In genomic region chr15:53197426-53197839, GRCh38 we compare ENCODE assay signal across 8 cellular contexts.
DNase-seq lines count a peak whose midpoint lies in the region; ATAC-seq, FAIRE-seq and TF ChIP-seq lines count a peak whose summit lies in the region.

No MANE protein-coding gene starts in this region.

- H3K27ac ChIP-seq in brain microvascular endothelial cell (no peak overlapping the region), keratinocyte (ENCODE audit: control insufficient read depth, insufficient read depth, low read length) (no peak overlapping the region)

- in situ Hi-C loops in brain microvascular endothelial cell (cut with HindIII; ENCODE audit: low pct_ligation_motif_present, low sequenced_read_pairs), result no loop called here

- DNase-seq in DMS53 (lab: John Stamatoyannopoulos, UW) (peak; percentile 78), LHCN-M2 (ENCODE audit: low read depth) (peak; percentile 20), RCC 7860 (ENCODE audit: low spot score) (peak; percentile 15), brain microvascular endothelial cell (peak; percentile 7), keratinocyte (ENCODE audit: low read depth, low spot score) (no peak), NK-92 (lab: John Stamatoyannopoulos, UW; ENCODE audit: unreplicated experiment) (no peak)
- peak; percentile 2 to 29 for DNase-seq in stimulated activated CD4-positive, alpha-beta T cell treated with anti-CD3 and anti-CD28 coated beads, Interleukin-4, amount 100 ng/mL, for 4 hours

- peak; percentile 85 for ATAC-seq in GM21423 (IDR thresholded peaks at IDR 0.05; ENCODE audit: unreplicated experiment)

- H4K20me1 ChIP-seq in keratinocyte (ENCODE audit: control insufficient read depth, extremely low read depth, insufficient read depth, low read length), result no peaks in the 10 kb centered on the region

- no peak for FAIRE-seq in RCC 7860 (lab: Jason Lieb, UNC)
- FAIRE-seq in keratinocyte (lab: Jason Lieb, UNC), result no peak

- H3K79me2 ChIP-seq in keratinocyte (ENCODE audit: control insufficient read depth, insufficient read depth, low read length), result no peaks in the 10 kb centered on the region

- no peaks in the 10 kb centered on the region for H3K9me1 ChIP-seq in keratinocyte (ENCODE audit: control insufficient read depth, extremely low read depth, insufficient read depth, low read length)

- H3K4me1 ChIP-seq in keratinocyte (ENCODE audit: control insufficient read depth, extremely low read depth, insufficient read depth, low read length), result no peaks in the 10 kb centered on the region

- no peaks in the 10 kb centered on the region for H3K9me3 ChIP-seq in keratinocyte (ENCODE audit: control insufficient read depth, low read depth, low read length)

- peak; percentile 93 for TF ChIP-seq CTCF in brain microvascular endothelial cell (IDR thresholded peaks at IDR 0.05; ENCODE audit: low read depth, low read length, missing control alignments)
- TF ChIP-seq CTCF in keratinocyte (optimal IDR thresholded peaks at IDR 0.05 in 1 of 3, IDR thresholded peaks at IDR 0.05 in 1 of 3, conservative IDR thresholded peaks at IDR 0.05 in 1 of 3; ENCODE audit: extremely low read depth in 1 of 3, insufficient read depth in 2 of 3, low read length in 3 of 3), result peak; percentile 84 to 98 (median 87)

- H3K4me3 ChIP-seq in brain microvascular endothelial cell (ENCODE audit: low read depth, low read length) (no peak overlapping the region), keratinocyte (ENCODE audit: control insufficient read depth in 2 of 3, extremely low read depth in 1 of 3, insufficient read depth in 2 of 3, low read depth in 1 of 3, low read length in 3 of 3) (no peak overlapping the region)

- H3K36me3 ChIP-seq in brain microvascular endothelial cell (replicated peaks) (no peaks in the 10 kb centered on the region), keratinocyte (ENCODE audit: control insufficient read depth in 2 of 2, extremely low read depth in 1 of 2, insufficient read depth in 2 of 2, low read length in 2 of 2) (no peaks in the 10 kb centered on the region)

- dilution Hi-C loops in keratinocyte (cut with MboI; ENCODE audit: extremely low pct_ligation_motif_present, low sequenced_read_pairs), result loop anchor here (25.0 kb wide), 1 partner anchor 410 kb away; the partner anchor contains the start of gene ONECUT1

- no peak overlapping the region for H2AFZ ChIP-seq in keratinocyte (ENCODE audit: control insufficient read depth, low read length)

- peak overlapping the region; percentile 26 for H3K4me2 ChIP-seq in keratinocyte (ENCODE audit: control insufficient read depth, extremely low read depth, insufficient read depth, low read depth, low read length)

- H3K27me3 ChIP-seq in brain microvascular endothelial cell (replicated peaks), result no peaks in the 10 kb centered on the region
- H3K27me3 ChIP-seq in keratinocyte (ENCODE audit: control insufficient read depth, extremely low read depth, insufficient read depth, low read length), result peaks cover 4% of the 10 kb centered on the region

- H3K9ac ChIP-seq in keratinocyte (ENCODE audit: control insufficient read depth, extremely low read depth, insufficient read depth, low read length), result no peak overlapping the region

Comparison
In these comparisons a context has a peak if more than half of its experiments do, and no peak if none do; other contexts are left out.
1. DNase-seq: peak in DMS53 (single experiment), LHCN-M2 (single experiment), RCC 7860 (single experiment), brain microvascular endothelial cell (single experiment) and stimulated activated CD4-positive, alpha-beta T cell treated with anti-CD3 and anti-CD28 coated beads, Interleukin-4, amount 100 ng/mL, for 4 hours (2 of 2); none in keratinocyte (single experiment) and NK-92 (single experiment).